In the genomic region with DNA sequence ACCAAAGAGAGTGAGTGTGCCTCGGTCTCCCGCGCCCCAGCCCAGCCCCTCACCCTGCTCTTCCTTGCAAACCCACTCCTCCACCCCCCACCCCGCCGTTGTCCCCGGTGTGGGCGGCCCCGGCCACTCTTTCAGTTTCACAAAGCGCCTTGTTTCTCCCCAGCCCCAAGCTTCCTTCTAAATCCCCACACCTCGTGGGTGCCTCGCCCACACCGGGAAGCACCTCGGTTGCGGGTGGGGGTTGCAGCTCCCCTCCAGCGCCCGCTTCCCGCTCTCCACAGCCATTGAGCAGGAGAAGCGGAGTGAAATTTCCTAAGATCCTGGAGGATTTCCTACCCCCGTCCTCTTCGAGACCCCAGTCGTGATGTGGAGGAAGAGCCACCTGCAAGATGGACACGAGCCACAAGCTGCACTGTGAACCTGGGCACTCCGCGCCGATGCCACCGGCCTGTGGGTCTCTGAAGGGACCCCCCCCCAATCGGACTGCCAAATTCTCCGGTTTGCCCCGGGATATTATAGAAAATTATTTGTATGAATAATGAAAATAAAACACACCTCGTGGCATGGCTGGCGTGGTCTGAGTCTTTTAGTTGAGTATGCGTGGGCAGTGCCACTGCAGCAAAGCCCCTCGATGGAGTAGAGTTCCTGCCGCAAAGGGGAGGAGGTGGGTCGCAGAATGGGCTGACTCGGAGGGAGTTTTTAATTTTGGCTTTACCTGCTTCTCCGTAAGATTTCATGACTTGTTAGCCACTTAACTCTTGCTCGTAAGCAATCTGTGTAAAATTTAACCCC, we compare ENCODE assay signal across 1 cellular context.
TF ChIP-seq lines count a peak whose summit lies in the region.

No MANE protein-coding gene starts in this region.

TF ChIP-seq in HEK293, 187 proteins besides CTCF, POLR2A, EP300 and RAD21 (continued from another document):
- TF ChIP-seq, protein P1, sequence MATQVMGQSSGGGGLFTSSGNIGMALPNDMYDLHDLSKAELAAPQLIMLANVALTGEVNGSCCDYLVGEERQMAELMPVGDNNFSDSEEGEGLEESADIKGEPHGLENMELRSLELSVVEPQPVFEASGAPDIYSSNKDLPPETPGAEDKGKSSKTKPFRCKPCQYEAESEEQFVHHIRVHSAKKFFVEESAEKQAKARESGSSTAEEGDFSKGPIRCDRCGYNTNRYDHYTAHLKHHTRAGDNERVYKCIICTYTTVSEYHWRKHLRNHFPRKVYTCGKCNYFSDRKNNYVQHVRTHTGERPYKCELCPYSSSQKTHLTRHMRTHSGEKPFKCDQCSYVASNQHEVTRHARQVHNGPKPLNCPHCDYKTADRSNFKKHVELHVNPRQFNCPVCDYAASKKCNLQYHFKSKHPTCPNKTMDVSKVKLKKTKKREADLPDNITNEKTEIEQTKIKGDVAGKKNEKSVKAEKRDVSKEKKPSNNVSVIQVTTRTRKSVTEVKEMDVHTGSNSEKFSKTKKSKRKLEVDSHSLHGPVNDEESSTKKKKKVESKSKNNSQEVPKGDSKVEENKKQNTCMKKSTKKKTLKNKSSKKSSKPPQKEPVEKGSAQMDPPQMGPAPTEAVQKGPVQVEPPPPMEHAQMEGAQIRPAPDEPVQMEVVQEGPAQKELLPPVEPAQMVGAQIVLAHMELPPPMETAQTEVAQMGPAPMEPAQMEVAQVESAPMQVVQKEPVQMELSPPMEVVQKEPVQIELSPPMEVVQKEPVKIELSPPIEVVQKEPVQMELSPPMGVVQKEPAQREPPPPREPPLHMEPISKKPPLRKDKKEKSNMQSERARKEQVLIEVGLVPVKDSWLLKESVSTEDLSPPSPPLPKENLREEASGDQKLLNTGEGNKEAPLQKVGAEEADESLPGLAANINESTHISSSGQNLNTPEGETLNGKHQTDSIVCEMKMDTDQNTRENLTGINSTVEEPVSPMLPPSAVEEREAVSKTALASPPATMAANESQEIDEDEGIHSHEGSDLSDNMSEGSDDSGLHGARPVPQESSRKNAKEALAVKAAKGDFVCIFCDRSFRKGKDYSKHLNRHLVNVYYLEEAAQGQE (tag by site-specific recombination; IDR thresholded peaks at IDR 0.05): no peak
- TF ChIP-seq EGR2 (tag by site-specific recombination; IDR thresholded peaks at IDR 0.05; ENCODE audit: low read depth) (peak; percentile 73), KLF1 (tag by site-specific recombination; IDR thresholded peaks at IDR 0.05) (no peak), WT1 (tag by site-specific recombination; IDR thresholded peaks at IDR 0.05) (no peak)
- TF ChIP-seq, protein P2, sequence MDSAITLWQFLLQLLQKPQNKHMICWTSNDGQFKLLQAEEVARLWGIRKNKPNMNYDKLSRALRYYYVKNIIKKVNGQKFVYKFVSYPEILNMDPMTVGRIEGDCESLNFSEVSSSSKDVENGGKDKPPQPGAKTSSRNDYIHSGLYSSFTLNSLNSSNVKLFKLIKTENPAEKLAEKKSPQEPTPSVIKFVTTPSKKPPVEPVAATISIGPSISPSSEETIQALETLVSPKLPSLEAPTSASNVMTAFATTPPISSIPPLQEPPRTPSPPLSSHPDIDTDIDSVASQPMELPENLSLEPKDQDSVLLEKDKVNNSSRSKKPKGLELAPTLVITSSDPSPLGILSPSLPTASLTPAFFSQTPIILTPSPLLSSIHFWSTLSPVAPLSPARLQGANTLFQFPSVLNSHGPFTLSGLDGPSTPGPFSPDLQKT (IDR thresholded peaks at IDR 0.05; ENCODE audit: borderline replicate concordance, low read depth, low read length): no peak
